ENCODE assay signal across 24 cellular contexts in the genomic region with DNA sequence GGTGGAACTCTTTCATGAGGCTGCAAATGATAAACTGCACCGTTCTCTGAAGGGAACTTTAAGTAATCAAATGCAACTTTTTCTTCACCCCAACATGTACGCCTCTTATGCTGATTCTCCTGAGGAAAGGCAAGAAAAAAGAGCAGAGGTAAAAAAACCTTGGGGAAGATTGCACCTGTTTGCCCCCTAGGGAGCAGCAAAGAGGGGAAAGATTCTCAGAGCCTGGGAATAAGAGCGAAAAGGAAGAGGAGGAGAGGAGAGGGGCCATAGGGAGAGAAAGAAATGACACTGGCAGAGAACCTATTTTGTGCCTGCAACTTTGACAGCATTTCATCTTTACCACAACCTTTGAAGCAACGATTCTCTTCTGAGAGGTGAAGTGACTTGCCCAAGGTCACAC.
"Had no signal": no experiment of that assay in that cellular context is flagged by ENCODE, and none has a peak within 500 bp of the region (broad histone marks: within the 10 kb centered on the region; RNA-seq: fewer than 3 reads in every experiment).

No MANE protein-coding gene starts in this region.

- FAIRE-seq: endometrium, keratinocyte had no signal

- H3K36me3 ChIP-seq: colonic mucosa, esophagus muscularis mucosa, gastrocnemius medialis, heart right ventricle, spleen, tibial artery, upper lobe of left lung, uterus had no signal

- ATAC-seq: gastrocnemius medialis; heart right ventricle; left colon; left ventricle myocardium superior; naive thymus-derived CD4-positive, alpha-beta T cell; sciatic nerve; stimulated activated memory B cell treated with anti-CD40 and anti-IgM and Interleukin-4, amounts not matched to agents 10 μg/mL and 1 μg/mL and 100 μg/mL, for 72 hours had no signal

- DNase-seq: colonic mucosa; dermis blood vessel endothelial cell; effector CD4-positive, alpha-beta T cell; gastrocnemius medialis; heart right ventricle; hypothalamus; immature natural killer cell; left colon; left ventricle myocardium superior; naive thymus-derived CD4-positive, alpha-beta T cell; nephron progenitor cell; spleen; stimulated activated CD4-positive, alpha-beta T cell treated with anti-CD3 and anti-CD28 coated beads, Interleukin-15, amount 100 ng/mL, for 24 hours; stimulated activated CD4-positive, alpha-beta T cell treated with anti-CD3 and anti-CD28 coated beads, Interleukin-1b, Interleukin-23, amount 100 ng/mL, for 48 hours; stimulated activated CD4-positive, alpha-beta T cell treated with anti-CD3 and anti-CD28 coated beads, Interleukin-4, amount 100 ng/mL, for 24 hours; tibial artery; upper lobe of left lung; uterus had no signal

- H3K27me3 ChIP-seq: colonic mucosa, gastrocnemius medialis, tibial artery, upper lobe of left lung, uterus had no signal

- H3K4me3 ChIP-seq: colonic mucosa, esophagus muscularis mucosa, gastrocnemius medialis, heart right ventricle, lung, spleen, tibial artery, upper lobe of left lung, uterus had no signal

- H3K27ac ChIP-seq: colonic mucosa, esophagus muscularis mucosa, gastrocnemius medialis, heart right ventricle, spleen, tibial artery, upper lobe of left lung, uterus had no signal

- H3K9me3 ChIP-seq: colonic mucosa, esophagus muscularis mucosa, gastrocnemius medialis, tibial artery, upper lobe of left lung, uterus had no signal

- H3K4me1 ChIP-seq: colonic mucosa, spleen, tibial artery, upper lobe of left lung, uterus had no signal
